ENCODE assay signal across 8 cellular contexts in the genomic region with DNA sequence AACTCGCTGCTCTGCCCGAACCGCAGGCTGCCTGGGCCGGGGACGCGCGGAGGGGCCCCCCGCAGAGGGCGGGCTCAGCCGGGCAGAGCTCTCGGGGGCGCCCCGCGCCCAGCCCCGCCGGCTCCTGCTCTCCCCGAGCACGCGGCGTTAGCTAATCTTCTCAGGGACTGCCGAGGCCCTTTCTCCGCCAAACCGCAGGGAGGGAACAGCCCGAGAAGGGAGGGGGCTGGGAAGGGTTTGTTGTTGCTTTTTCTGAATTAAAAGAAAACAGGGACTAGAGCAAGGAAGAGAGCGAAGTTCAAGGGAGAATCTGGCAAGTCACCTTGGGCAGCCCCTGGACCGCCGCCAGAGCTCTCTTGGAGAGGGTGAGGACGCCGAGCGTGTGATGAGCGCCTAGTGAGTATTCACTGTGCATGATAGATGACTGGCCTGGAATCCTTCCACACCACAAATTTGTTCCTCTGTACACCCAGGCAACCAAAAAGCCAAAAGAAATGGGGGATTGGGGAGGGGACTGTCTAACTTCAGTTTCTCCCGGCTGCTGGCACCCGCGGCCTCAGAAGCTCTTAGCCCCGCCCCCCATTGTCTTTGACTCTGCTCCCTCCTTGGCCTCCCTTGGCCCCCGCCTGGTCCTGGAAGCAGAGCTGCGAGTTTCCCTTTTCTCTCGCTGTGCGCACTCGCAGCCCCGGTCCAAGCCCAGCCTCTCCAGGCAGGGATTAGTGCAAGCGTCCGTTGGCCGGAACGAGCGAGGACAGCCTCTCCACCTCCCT. TPM values are rescaled to one million over a fixed set of nuclear protein-coding genes. Genes with fewer than 3 reads are reported as not detected.
DNase-seq lines count a peak whose midpoint lies in the region; ATAC-seq, FAIRE-seq and TF ChIP-seq lines count a peak whose summit lies in the region.

No MANE protein-coding gene starts in this region.

- H3K27me3 Mint-ChIP-seq in CD14-positive monocyte (ENCODE audit: low read depth in 3 of 3), result peaks cover 71 to 88% (median 75%) of the 10 kb centered on the region in 3 donors
- H3K27me3 Mint-ChIP-seq in astrocyte (ENCODE audit: low read depth, unreplicated experiment), result peaks cover 86% of the 10 kb centered on the region

- H3K27ac ChIP-seq in astrocyte (ENCODE audit: low read depth, low read length), result no peak overlapping the region

- H3K9me3 ChIP-seq in astrocyte (ENCODE audit: insufficient read depth, low read depth, low read length), result no peaks in the 10 kb centered on the region

- DNase-seq in CD14-positive monocyte (ENCODE audit: low spot score), result peak; percentile 52
- peak; percentile 95 for DNase-seq in GOT3 (lab: John Stamatoyannopoulos, UW)
- DNase-seq in NCI-H69 (lab: John Stamatoyannopoulos, UW), result peak; percentile 85
- DNase-seq in astrocyte (ENCODE audit: low read depth), result peak; percentile 85
- DNase-seq in left ventricle myocardium superior, result peak; percentile 89
- peak; percentile 34 to 91 (median 54) for DNase-seq in posterior cingulate gyrus
- no peak for DNase-seq in HTR-8/SVneo (ENCODE audit: insufficient read length, low spot score)

- no peaks in the 10 kb centered on the region for H4K20me1 ChIP-seq in astrocyte (ENCODE audit: insufficient read depth, low read length)

- peak overlapping the region; percentile 44 for H2AFZ ChIP-seq in astrocyte (ENCODE audit: low read depth, low read length)

- H3K9ac ChIP-seq in astrocyte (ENCODE audit: low read length), result peak overlapping the region; percentile 25

- FAIRE-seq in astrocyte (lab: Jason Lieb, UNC) (no peak), HTR-8/SVneo (lab: Jason Lieb, UNC) (no peak)

- H3K4me1 ChIP-seq in astrocyte (ENCODE audit: insufficient read depth, low read length), result peaks cover 13% of the 10 kb centered on the region

- intact Hi-C loops in CD14-positive monocyte (cut with micrococcal nuclease), result no loop called here
- intact Hi-C loops in left ventricle myocardium superior (cut with micrococcal nuclease), result no loop called here
- intact Hi-C loops in posterior cingulate gyrus (cut with DNase I), result no loop called here

- H3K4me1 Mint-ChIP-seq in CD14-positive monocyte, result peaks cover 35% of the 10 kb centered on the region
- H3K4me1 Mint-ChIP-seq in astrocyte (ENCODE audit: low read depth, unreplicated experiment), result peaks cover 9% of the 10 kb centered on the region

- TF ChIP-seq CTCF in CD14-positive monocyte (IDR thresholded peaks at IDR 0.05) (no peak), astrocyte (IDR thresholded peaks at IDR 0.05; ENCODE audit: insufficient read depth, low read depth, low read length) (no peak)

- H3K27ac Mint-ChIP-seq in CD14-positive monocyte, result peak overlapping the region in 1 of 7 donors; percentile 31
- H3K27ac Mint-ChIP-seq in astrocyte (ENCODE audit: unreplicated experiment), result no peak overlapping the region

- ATAC-seq in left ventricle myocardium superior, result peak; percentile 96
- ATAC-seq in GM21786 (IDR thresholded peaks at IDR 0.05; ENCODE audit: unreplicated experiment), result no peak

- H3K27me3 ChIP-seq in astrocyte (ENCODE audit: insufficient read depth, low read length), result peaks cover 37% of the 10 kb centered on the region

- H3K4me2 ChIP-seq in astrocyte (ENCODE audit: low read length), result peak overlapping the region; percentile 83

- no peaks in the 10 kb centered on the region for H3K36me3 ChIP-seq in astrocyte (ENCODE audit: insufficient read depth, low read length)

- peak overlapping the region; percentile 73 to 90 for H3K4me3 Mint-ChIP-seq in CD14-positive monocyte
- peak overlapping the region; percentile 81 for H3K4me3 Mint-ChIP-seq in astrocyte (ENCODE audit: unreplicated experiment)

- H3K9me3 Mint-ChIP-seq in CD14-positive monocyte, result peaks cover 0 to 15% (median 10%) of the 10 kb centered on the region in 7 donors
- H3K9me3 Mint-ChIP-seq in astrocyte (ENCODE audit: unreplicated experiment), result no peaks in the 10 kb centered on the region

- no peaks in the 10 kb centered on the region for H3K79me2 ChIP-seq in astrocyte (ENCODE audit: insufficient read depth, low read length)

- peak overlapping the region; percentile 47 for H3K4me3 ChIP-seq in astrocyte (ENCODE audit: insufficient read depth, low read depth, low read length)

- H3K36me3 Mint-ChIP-seq in CD14-positive monocyte (peaks cover 0 to 11% of the 10 kb centered on the region in 2 donors), astrocyte (ENCODE audit: low read depth, unreplicated experiment) (peaks cover under 1% of the 10 kb centered on the region)

RNA-seq across cellular contexts. Expression of gene LMX1A, which starts 19.7 kb away (rescaled TPM):
- not detected for polyA plus RNA-seq in CD14-positive monocyte
- total RNA-seq in astrocyte (not detected in 2 replicates), left ventricle myocardium superior (not detected)
